In genomic region chr1:67441183-67441582, GRCh38 we compare ENCODE assay signal across 8 cellular contexts. TPM values are rescaled to one million over a fixed set of nuclear protein-coding genes. Genes with fewer than 3 reads are reported as not detected.
DNase-seq lines count a peak whose midpoint lies in the region; ATAC-seq lines count a peak whose summit lies in the region.

No MANE protein-coding gene starts in this region.

- peak; percentile 60 for ATAC-seq in stimulated activated naive CD8-positive, alpha-beta T cell treated with anti-CD3 and anti-CD28 coated beads, Interleukin-15, Interleukin-2, amounts not matched to agents 100 U/mL and 50 U/mL, for 24 hours
- ATAC-seq in GM19328 (IDR thresholded peaks at IDR 0.05; ENCODE audit: unreplicated experiment): no peak

- H3K9me3 Mint-ChIP-seq in activated CD4-positive, alpha-beta T cell treated with anti-CD3 and anti-CD28 coated beads, Interleukin-2, amount 10 ng/mL, durations not matched to agents 24 days and 14 days: peaks cover 3% of the 10 kb centered on the region

- no peaks in the 10 kb centered on the region for H3K27me3 Mint-ChIP-seq in activated CD4-positive, alpha-beta T cell treated with anti-CD3 and anti-CD28 coated beads, Interleukin-2, amount 10 ng/mL, durations not matched to agents 24 days and 14 days

- DNase-seq in DMS 273 treated with DMSO at 0.1 percent for 48 hours (lab: John Stamatoyannopoulos, UW) (peak; percentile 55), HCEC 1CT (peak; percentile 16), hepatic stellate cell (ENCODE audit: low spot score) (peak; percentile 21), cortex of kidney (lab: John Stamatoyannopoulos, UW) (no peak), NCI-H1436 treated with DMSO at 0.1 percent for 48 hours (lab: John Stamatoyannopoulos, UW) (no peak)
- DNase-seq in activated CD4-positive, alpha-beta T cell treated with anti-CD3 and anti-CD28 coated beads, Interleukin-2, amount 10 ng/mL, durations not matched to agents 24 days and 14 days: peak; percentile 65
- peak; percentile 82 for DNase-seq in stimulated activated naive CD8-positive, alpha-beta T cell treated with anti-CD3 and anti-CD28 coated beads, Interleukin-15, Interleukin-2, amounts not matched to agents 100 U/mL and 50 U/mL, for 24 hours

- no peak overlapping the region for H3K4me3 Mint-ChIP-seq in activated CD4-positive, alpha-beta T cell treated with anti-CD3 and anti-CD28 coated beads, Interleukin-2, amount 10 ng/mL, durations not matched to agents 24 days and 14 days

- H3K36me3 Mint-ChIP-seq in activated CD4-positive, alpha-beta T cell treated with anti-CD3 and anti-CD28 coated beads, Interleukin-2, amount 10 ng/mL, durations not matched to agents 24 days and 14 days (ENCODE audit: low read depth): no peaks in the 10 kb centered on the region

- H3K27ac Mint-ChIP-seq in activated CD4-positive, alpha-beta T cell treated with anti-CD3 and anti-CD28 coated beads, Interleukin-2, amount 10 ng/mL, durations not matched to agents 24 days and 14 days: no peak overlapping the region

- intact Hi-C loops in activated CD4-positive, alpha-beta T cell treated with anti-CD3 and anti-CD28 coated beads, Interleukin-2, amount 10 ng/mL, durations not matched to agents 24 days and 14 days (cut with micrococcal nuclease): no loop called here

- peaks cover 8% of the 10 kb centered on the region for H3K4me1 Mint-ChIP-seq in activated CD4-positive, alpha-beta T cell treated with anti-CD3 and anti-CD28 coated beads, Interleukin-2, amount 10 ng/mL, durations not matched to agents 24 days and 14 days

RNA-seq across cellular contexts. Expression of gene SERBP1, which starts 11.0 kb away (rescaled TPM):
- 619 and 630 TPM in 2 replicates for total RNA-seq in activated CD4-positive, alpha-beta T cell treated with anti-CD3 and anti-CD28 coated beads, Interleukin-2, amount 10 ng/mL, durations not matched to agents 24 days and 14 days

Comparison
In these comparisons a context has a peak if more than half of its experiments do, and no peak if none do; other contexts are left out.
1. DNase-seq: peak in DMS 273 treated with DMSO at 0.1 percent for 48 hours (single experiment), HCEC 1CT (single experiment), activated CD4-positive, alpha-beta T cell treated with anti-CD3 and anti-CD28 coated beads, Interleukin-2, amount 10 ng/mL, durations not matched to agents 24 days and 14 days (single experiment), hepatic stellate cell (single experiment) and stimulated activated naive CD8-positive, alpha-beta T cell treated with anti-CD3 and anti-CD28 coated beads, Interleukin-15, Interleukin-2, amounts not matched to agents 100 U/mL and 50 U/mL, for 24 hours (single experiment); none in cortex of kidney (single experiment) and NCI-H1436 treated with DMSO at 0.1 percent for 48 hours (single experiment).